1 cellular context compared by ENCODE assay signal in the genomic region with DNA sequence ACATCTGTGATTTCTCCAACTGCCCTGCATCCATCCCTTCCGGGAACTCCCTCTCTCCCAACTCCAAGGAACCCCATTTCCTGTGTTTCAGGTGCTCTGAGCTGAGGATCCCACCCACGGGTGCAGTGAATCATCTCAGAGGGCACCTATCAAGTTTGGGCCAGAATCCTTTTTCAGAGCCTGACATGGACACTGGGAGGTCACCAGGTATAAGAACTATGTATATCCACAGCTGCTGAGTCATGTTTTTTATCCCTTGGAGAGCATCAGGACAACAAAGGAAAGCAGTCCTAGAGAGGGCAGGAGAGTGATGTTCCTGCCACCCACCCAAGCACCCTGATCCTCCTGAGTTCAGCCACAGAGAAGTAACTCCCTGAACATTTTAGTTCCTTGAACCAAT.
TF ChIP-seq lines count a peak whose summit lies in the region.

No MANE protein-coding gene starts in this region.

TF ChIP-seq in HCT116, 20 proteins besides CTCF, POLR2A, EP300 and RAD21:
- no peak for TF ChIP-seq EZH2phosphoT487 (IDR thresholded peaks at IDR 0.05; ENCODE audit: borderline replicate concordance)
- TF ChIP-seq POLR2AphosphoS5 (IDR thresholded peaks at IDR 0.05; ENCODE audit: low read depth, low read length): no peak
- TF ChIP-seq SIN3A (IDR thresholded peaks at IDR 0.05; ENCODE audit: low read depth): no peak
- no peak for TF ChIP-seq SP1 (IDR thresholded peaks at IDR 0.05; ENCODE audit: low read depth)
- TF ChIP-seq, protein P1, sequence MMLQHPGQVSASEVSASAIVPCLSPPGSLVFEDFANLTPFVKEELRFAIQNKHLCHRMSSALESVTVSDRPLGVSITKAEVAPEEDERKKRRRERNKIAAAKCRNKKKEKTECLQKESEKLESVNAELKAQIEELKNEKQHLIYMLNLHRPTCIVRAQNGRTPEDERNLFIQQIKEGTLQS (IDR thresholded peaks at IDR 0.05): no peak
- no peak for TF ChIP-seq CBX3 (IDR thresholded peaks at IDR 0.05; ENCODE audit: low read depth)
- no peak for TF ChIP-seq EGR1 (IDR thresholded peaks at IDR 0.05; ENCODE audit: low read depth)
- no peak for TF ChIP-seq ELF1 (IDR thresholded peaks at IDR 0.05; ENCODE audit: borderline replicate concordance, low read depth)
- no peak for TF ChIP-seq CEBPB (IDR thresholded peaks at IDR 0.05; ENCODE audit: low read depth)
- TF ChIP-seq SRF (IDR thresholded peaks at IDR 0.05; ENCODE audit: low read depth): no peak
- TF ChIP-seq ZFX (IDR thresholded peaks at IDR 0.05): no peak
- TF ChIP-seq TCF7L2 (IDR thresholded peaks at IDR 0.05; ENCODE audit: borderline replicate concordance, extremely low read depth, insufficient read depth, insufficient read length): no peak
- TF ChIP-seq, protein P2, sequence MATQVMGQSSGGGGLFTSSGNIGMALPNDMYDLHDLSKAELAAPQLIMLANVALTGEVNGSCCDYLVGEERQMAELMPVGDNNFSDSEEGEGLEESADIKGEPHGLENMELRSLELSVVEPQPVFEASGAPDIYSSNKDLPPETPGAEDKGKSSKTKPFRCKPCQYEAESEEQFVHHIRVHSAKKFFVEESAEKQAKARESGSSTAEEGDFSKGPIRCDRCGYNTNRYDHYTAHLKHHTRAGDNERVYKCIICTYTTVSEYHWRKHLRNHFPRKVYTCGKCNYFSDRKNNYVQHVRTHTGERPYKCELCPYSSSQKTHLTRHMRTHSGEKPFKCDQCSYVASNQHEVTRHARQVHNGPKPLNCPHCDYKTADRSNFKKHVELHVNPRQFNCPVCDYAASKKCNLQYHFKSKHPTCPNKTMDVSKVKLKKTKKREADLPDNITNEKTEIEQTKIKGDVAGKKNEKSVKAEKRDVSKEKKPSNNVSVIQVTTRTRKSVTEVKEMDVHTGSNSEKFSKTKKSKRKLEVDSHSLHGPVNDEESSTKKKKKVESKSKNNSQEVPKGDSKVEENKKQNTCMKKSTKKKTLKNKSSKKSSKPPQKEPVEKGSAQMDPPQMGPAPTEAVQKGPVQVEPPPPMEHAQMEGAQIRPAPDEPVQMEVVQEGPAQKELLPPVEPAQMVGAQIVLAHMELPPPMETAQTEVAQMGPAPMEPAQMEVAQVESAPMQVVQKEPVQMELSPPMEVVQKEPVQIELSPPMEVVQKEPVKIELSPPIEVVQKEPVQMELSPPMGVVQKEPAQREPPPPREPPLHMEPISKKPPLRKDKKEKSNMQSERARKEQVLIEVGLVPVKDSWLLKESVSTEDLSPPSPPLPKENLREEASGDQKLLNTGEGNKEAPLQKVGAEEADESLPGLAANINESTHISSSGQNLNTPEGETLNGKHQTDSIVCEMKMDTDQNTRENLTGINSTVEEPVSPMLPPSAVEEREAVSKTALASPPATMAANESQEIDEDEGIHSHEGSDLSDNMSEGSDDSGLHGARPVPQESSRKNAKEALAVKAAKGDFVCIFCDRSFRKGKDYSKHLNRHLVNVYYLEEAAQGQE (IDR thresholded peaks at IDR 0.05; ENCODE audit: low read depth): no peak
